8 cellular contexts compared by ENCODE assay signal in the genomic region with DNA sequence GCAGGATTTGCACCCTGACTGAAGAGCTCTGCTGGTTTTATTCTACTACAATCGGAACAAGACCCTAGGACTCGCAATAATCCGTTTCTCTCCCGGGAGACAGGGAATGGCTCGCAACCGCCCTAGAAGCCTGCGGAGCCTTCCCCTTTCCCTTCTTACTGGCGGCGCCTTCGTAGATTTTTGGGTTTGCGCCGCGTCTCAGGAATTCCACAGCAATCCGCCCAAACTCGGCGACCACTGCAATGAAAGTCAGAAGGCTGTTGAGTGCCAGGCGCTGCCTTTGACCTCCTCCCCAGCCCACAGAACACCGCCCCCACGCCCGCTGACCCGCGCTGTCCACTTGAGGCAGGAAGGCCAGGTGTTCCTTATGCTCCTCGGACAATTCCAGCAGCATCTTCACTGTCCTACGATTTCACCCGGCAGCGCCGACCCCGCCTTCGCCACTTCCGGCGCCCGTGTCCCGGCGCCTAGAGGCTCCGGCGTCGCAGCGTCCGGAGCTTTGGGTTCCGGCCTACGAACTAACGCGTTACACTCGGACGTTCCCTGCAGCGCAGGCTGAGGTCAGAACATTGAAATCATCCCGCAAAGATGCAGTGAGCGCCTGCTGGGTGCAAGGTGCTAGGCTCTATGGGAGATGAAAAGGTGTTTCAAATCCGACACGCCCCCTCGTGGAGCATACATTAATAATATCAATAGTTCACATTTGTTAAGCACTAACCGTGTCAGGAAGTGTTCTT. TPM values are rescaled to one million over a fixed set of nuclear protein-coding genes. Genes with fewer than 3 reads are reported as not detected.
DNase-seq lines count a peak whose midpoint lies in the region; ATAC-seq lines count a peak whose summit lies in the region.

Gene COMMD2 (minus strand): TSS at position 439 of the 737 bp plus-strand sequence. CDS start 45 bp downstream, at position 394.

- H3K9me3 ChIP-seq in esophagus (ENCODE audit: control insufficient read depth in 2 of 2, insufficient read depth in 1 of 2, low read depth in 1 of 2, low read length in 1 of 2): no peaks in the 10 kb centered on the region
- no peaks in the 10 kb centered on the region for H3K9me3 ChIP-seq in muscle layer of colon (ENCODE audit: low read length)

- H3K4me3 ChIP-seq in esophagus (ENCODE audit: low read depth in 1 of 2, low read length in 2 of 2): peak within 1 kb of the TSS; percentile 92 to 97
- peak within 1 kb of the TSS; percentile 66 to 87 for H3K4me3 ChIP-seq in muscle layer of colon (ENCODE audit: low read depth in 1 of 2, low read length in 2 of 2)

- WGBS in esophagus, 2 donors: 0 to 1% methylated on average over 52 of the region's 52 CpGs

- no peaks in the 10 kb centered on the region for H3K27me3 ChIP-seq in esophagus (ENCODE audit: control insufficient read depth in 1 of 2, insufficient read depth in 2 of 2, low read length in 2 of 2)
- H3K27me3 ChIP-seq in muscle layer of colon (ENCODE audit: control insufficient read depth in 1 of 2, insufficient read depth in 2 of 2, low read length in 2 of 2): no peaks in the 10 kb centered on the region

- H3K36me3 ChIP-seq in esophagus (ENCODE audit: control insufficient read depth in 2 of 2, insufficient read depth in 2 of 2, low read length in 1 of 2): peaks cover 0 to 3% of the 10 kb centered on the region in 2 donors
- peaks cover 20% of the 10 kb centered on the region for H3K36me3 ChIP-seq in muscle layer of colon (ENCODE audit: insufficient read depth, low read length)

- H3K4me1 ChIP-seq in esophagus (ENCODE audit: control insufficient read depth in 2 of 2, insufficient read depth in 2 of 2, low read length in 1 of 2): no peaks in the 10 kb centered on the region
- peaks cover 12% of the 10 kb centered on the region for H3K4me1 ChIP-seq in muscle layer of colon (ENCODE audit: insufficient read depth, low read length)

- peak within 1 kb of the TSS; percentile 86 to 94 for H3K27ac ChIP-seq in esophagus (ENCODE audit: low read depth in 2 of 2, low read length in 1 of 2)
- peak within 1 kb of the TSS; percentile 83 for H3K27ac ChIP-seq in muscle layer of colon (ENCODE audit: low read depth, low read length)

- peak; percentile 99 for ATAC-seq in GM21526 (IDR thresholded peaks at IDR 0.05; ENCODE audit: low FRiP score, unreplicated experiment)

- H3K9ac ChIP-seq in muscle layer of colon (ENCODE audit: low read length): peak within 1 kb of the TSS; percentile 88

- DNase-seq in DMS153 (lab: John Stamatoyannopoulos, UW) (peak; percentile 90), HuH-7.5 (ENCODE audit: low spot score) (peak; percentile 47), OCI-M1 (lab: John Stamatoyannopoulos, UW) (peak; percentile 90)
- peak; percentile 76 for DNase-seq in activated T-cell treated with anti-CD3 and anti-CD28 coated beads, Interleukin-2, amount 50 U/mL, for 1 hour
- peak; percentile 41 for DNase-seq in stimulated activated CD8-positive, alpha-beta memory T cell treated with anti-CD3 and anti-CD28 coated beads, Interleukin-7, amount 100 ng/mL, for 24 hours (ENCODE audit: low read depth)

RNA-seq across cellular contexts. Expression of gene COMMD2, which starts in this region (rescaled TPM):
- 10 to 100 TPM in 1 of 2 donors, 1 to 10 TPM in 1; 5.6 to 12.5 TPM for polyA plus RNA-seq in esophagus

Comparison
In these comparisons a context has a peak if more than half of its experiments do, and no peak if none do; other contexts are left out.
1. Peak in every context shown above with its lines: DNase-seq, ATAC-seq, H3K4me3 ChIP-seq and H3K27ac ChIP-seq.